6 cellular contexts compared by ENCODE assay signal in genomic region chr9:21334603-21334968, GRCh38. TPM values are rescaled to one million over a fixed set of nuclear protein-coding genes. Genes with fewer than 3 reads are reported as not detected.
DNase-seq lines count a peak whose midpoint lies in the region; ATAC-seq and TF ChIP-seq lines count a peak whose summit lies in the region.

No MANE protein-coding gene starts in this region.

- peak; percentile 5 for ATAC-seq in HG02798 (IDR thresholded peaks at IDR 0.05; ENCODE audit: poor library complexity, unreplicated experiment)

- no peaks in the 10 kb centered on the region for H3K36me3 ChIP-seq in mucosa of stomach (ENCODE audit: control insufficient read depth, insufficient read depth, low read length)

- H3K27ac Mint-ChIP-seq in CD14-positive monocyte = peak overlapping the region; percentile 88 to 95 (median 93)

- peak overlapping the region; percentile 87 for H3K4me3 ChIP-seq in mucosa of stomach (ENCODE audit: low read length)

- peaks cover 14 to 17% of the 10 kb centered on the region in 2 donors for H3K36me3 Mint-ChIP-seq in CD14-positive monocyte

- peak overlapping the region; percentile 85 to 91 for H3K4me3 Mint-ChIP-seq in CD14-positive monocyte

- H3K4me1 Mint-ChIP-seq in CD14-positive monocyte = peaks cover 49% of the 10 kb centered on the region

- H3K9ac ChIP-seq in mucosa of stomach (ENCODE audit: low read length) = peak overlapping the region; percentile 99

- DNase-seq in CD14-positive monocyte (ENCODE audit: low spot score) (no peak), AML-193 (lab: John Stamatoyannopoulos, UW) (no peak)
- DNase-seq in stimulated activated CD4-positive, alpha-beta T cell treated with anti-CD3 and anti-CD28 coated beads, Interleukin-4, amount 100 ng/mL, for 24 hours = no peak

- intact Hi-C loops in CD14-positive monocyte (cut with micrococcal nuclease) = loop anchor here in 1 of 2 donors (10.0 kb wide), 2 partner anchors 50 to 110 kb away; partner anchors contain the start of genes IFNA1 and IFNA2

- no peaks in the 10 kb centered on the region for H3K9me3 Mint-ChIP-seq in CD14-positive monocyte

- peaks cover 32% of the 10 kb centered on the region for H3K4me1 ChIP-seq in mucosa of stomach (ENCODE audit: control insufficient read depth, insufficient read depth, low read length)

- TF ChIP-seq CTCF in CD14-positive monocyte (IDR thresholded peaks at IDR 0.05) = no peak

- peak overlapping the region; percentile 90 for H3K27ac ChIP-seq in adipose tissue (ENCODE audit: low read depth, low read length)

- WGBS in adipose tissue, 3 donors = 0 to 1% (median 0%) methylated on average over 10 of the region's 10 CpGs

- peaks cover 0 to 8% (median 6%) of the 10 kb centered on the region in 3 donors for H3K27me3 Mint-ChIP-seq in CD14-positive monocyte (ENCODE audit: low read depth in 3 of 3)

- H3K27me3 ChIP-seq in mucosa of stomach (ENCODE audit: control insufficient read depth, insufficient read depth, low read length) = no peaks in the 10 kb centered on the region

- no peaks in the 10 kb centered on the region for H3K9me3 ChIP-seq in mucosa of stomach (ENCODE audit: control insufficient read depth, low read length)

RNA-seq across cellular contexts. Expression of gene KLHL9, which starts 0.6 kb away (rescaled TPM):
- polyA plus RNA-seq in CD14-positive monocyte (1 to 10 TPM; 7.7 to 9.0 TPM), adipose tissue (1 to 10 TPM; 5.0 to 8.8 (median 7.8) TPM)

RNA-seq across cellular contexts. Expression of gene IFNA6, which starts 16.1 kb away (rescaled TPM):
- polyA plus RNA-seq in CD14-positive monocyte (not detected), adipose tissue (not detected)

RNA-seq across cellular contexts. Expression of gene IFNA5, which starts 29.5 kb away (rescaled TPM):
- polyA plus RNA-seq in CD14-positive monocyte = not detected
- not detected for polyA plus RNA-seq in adipose tissue

RNA-seq across cellular contexts. Expression of gene IFNA13, which starts 33.3 kb away (rescaled TPM):
- polyA plus RNA-seq in CD14-positive monocyte = not detected
- not detected for polyA plus RNA-seq in adipose tissue

RNA-seq across cellular contexts. Expression of gene IFNA2, which starts 50.6 kb away (rescaled TPM):
- polyA plus RNA-seq in CD14-positive monocyte (not detected), adipose tissue (under 1 TPM in 1 of 3 donors, not detected in 2; 0.56 TPM)
